ENCODE assay signal across 8 cellular contexts in genomic region chr1:39410915-39411436, GRCh38.
DNase-seq lines count a peak whose midpoint lies in the region; ATAC-seq and TF ChIP-seq lines count a peak whose summit lies in the region.

No MANE protein-coding gene starts in this region.

- TF ChIP-seq POLR2A in vagina (IDR thresholded peaks at IDR 0.05): no peak

- peak overlapping the region in 8 of 10 donors; percentile 27 to 98 (median 94) for H3K27ac ChIP-seq in heart right ventricle
- H3K27ac ChIP-seq in vagina: peak overlapping the region; percentile 43

- H3K27me3 ChIP-seq in heart right ventricle (no peaks in the 10 kb centered on the region), vagina (no peaks in the 10 kb centered on the region)

- peak; percentile 48 to 83 (median 75) for TF ChIP-seq CTCF in heart right ventricle (IDR thresholded peaks at IDR 0.05)
- TF ChIP-seq CTCF in vagina (IDR thresholded peaks at IDR 0.05): peak; percentile 51 to 61 (median 53)

- intact Hi-C loops in heart right ventricle (cut with DNase I): loop anchor here in 5 of 10 donors (2.0 to 10.0 kb wide), 5 partner anchors 18 to 54 kb away; no protein-coding TSS in a partner anchor
- intact Hi-C loops in posterior vena cava (cut with DNase I): loop anchor here in 1 of 2 donors (5.0 kb wide), 1 partner anchor 534 kb away; no protein-coding TSS in a partner anchor
- intact Hi-C loops in vagina (cut with DNase I): no loop called here

- H3K9me3 ChIP-seq in heart right ventricle (no peaks in the 10 kb centered on the region), vagina (no peaks in the 10 kb centered on the region)

- H3K36me3 ChIP-seq in heart right ventricle (peaks cover 0 to 40% (median 0%) of the 10 kb centered on the region in 9 donors), vagina (peaks cover 0 to 10% of the 10 kb centered on the region in 2 donors)

- WGBS in heart right ventricle, 2 donors: 7 to 15% methylated on average over 3 of the region's 3 CpGs

- H3K4me3 ChIP-seq in heart right ventricle (peak overlapping the region in 8 of 10 donors; percentile 76 to 95 (median 88)), vagina (peak overlapping the region in 1 of 2 donors; percentile 17)

- H3K4me1 ChIP-seq in heart right ventricle: peaks cover 28 to 86% (median 82%) of the 10 kb centered on the region in 9 donors
- peaks cover 77% of the 10 kb centered on the region for H3K4me1 ChIP-seq in vagina

- ATAC-seq in heart right ventricle (peak in 7 of 8 donors; percentile 8 to 56 (median 40)), GM19395 (IDR thresholded peaks at IDR 0.05; ENCODE audit: unreplicated experiment) (no peak)

- DNase-seq in CD1c-positive myeloid dendritic cell (ENCODE audit: extremely low spot score) (peak; percentile 52), HUDEP-2 (lab: John Stamatoyannopoulos, UW; ENCODE audit: unreplicated experiment in 76 of 76) (peak in 70 of 76 experiments; percentile 5 to 82 (median 58)), SK-N-DZ (ENCODE audit: low spot score) (peak; percentile 11), heart right ventricle (peak; percentile 74 to 88), posterior vena cava (ENCODE audit: low spot score) (peak; percentile 92), vagina (ENCODE audit: extremely low spot score in 2 of 2) (no peak)
- DNase-seq in activated naive CD8-positive, alpha-beta T cell treated with anti-CD3 and anti-CD28 coated beads, Interleukin-2, amount 50 U/mL, for 16 hours (ENCODE audit: low read depth, low spot score): peak; percentile 16

Comparison
In these comparisons a context has a peak if more than half of its experiments do, and no peak if none do; other contexts are left out.
1. DNase-seq: peak in CD1c-positive myeloid dendritic cell (single experiment), HUDEP-2 (70 of 76), SK-N-DZ (single experiment), activated naive CD8-positive, alpha-beta T cell treated with anti-CD3 and anti-CD28 coated beads, Interleukin-2, amount 50 U/mL, for 16 hours (single experiment), heart right ventricle (2 of 2) and posterior vena cava (single experiment); none in vagina (0 of 2).